ENCODE assay signal across 10 cellular contexts in the genomic region with DNA sequence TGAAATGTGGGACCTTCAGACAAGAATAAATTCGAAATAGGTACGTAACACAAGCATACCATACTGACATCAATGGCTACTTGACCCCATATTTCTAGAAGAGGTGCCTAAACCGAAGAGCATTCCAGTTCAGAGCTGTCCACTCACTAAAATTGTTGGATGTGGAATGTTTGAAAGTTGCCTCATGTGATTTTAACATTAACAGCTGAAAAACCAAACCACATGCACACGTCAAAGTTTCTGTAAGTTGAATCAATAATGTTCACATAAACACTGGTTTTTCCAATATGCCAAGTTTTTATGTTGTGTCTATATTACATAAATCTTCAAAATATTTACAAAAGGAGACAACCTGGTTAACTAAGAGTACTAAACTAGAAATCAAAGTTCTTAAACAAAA. TPM values are rescaled to one million over a fixed set of nuclear protein-coding genes. Genes with fewer than 3 reads are reported as not detected.
DNase-seq lines count a peak whose midpoint lies in the region; ATAC-seq, FAIRE-seq and TF ChIP-seq lines count a peak whose summit lies in the region.
"Had no signal": no experiment of that assay in that cellular context is flagged by ENCODE, and none has a peak within 500 bp of the region (broad histone marks: within the 10 kb centered on the region; RNA-seq: fewer than 3 reads in every experiment).

No MANE protein-coding gene starts in this region.

- peaks cover 4 to 10% of the 10 kb centered on the region in 2 donors for H3K36me3 ChIP-seq in kidney (ENCODE audit: control insufficient read depth in 1 of 2, insufficient read depth in 2 of 2, low read length in 2 of 2)
- H3K36me3 ChIP-seq in suprapubic skin, result no peaks in the 10 kb centered on the region

- peak overlapping the region in 1 of 2 donors; percentile 97 for H3K9ac ChIP-seq in kidney (ENCODE audit: low read length in 2 of 2)

- H3K9me3 Mint-ChIP-seq in activated T-cell treated with anti-CD3 and anti-CD28 coated beads, Interleukin-2, amount 50 U/mL, for 72 hours, result no peaks in the 10 kb centered on the region
- no peaks in the 10 kb centered on the region for H3K9me3 Mint-ChIP-seq in activated naive CD8-positive, alpha-beta T cell treated with anti-CD3 and anti-CD28 coated beads for 36 hours

- no peaks in the 10 kb centered on the region for H3K9me3 ChIP-seq in kidney (ENCODE audit: control insufficient read depth in 1 of 2, low read length in 2 of 2)
- no peaks in the 10 kb centered on the region for H3K9me3 ChIP-seq in suprapubic skin

- no peak for TF ChIP-seq EP300 in suprapubic skin (IDR thresholded peaks at IDR 0.05)

- peaks cover 51% of the 10 kb centered on the region for H3K4me1 Mint-ChIP-seq in activated T-cell treated with anti-CD3 and anti-CD28 coated beads, Interleukin-2, amount 50 U/mL, for 72 hours (ENCODE audit: low read depth)
- peaks cover 47% of the 10 kb centered on the region for H3K4me1 Mint-ChIP-seq in activated naive CD8-positive, alpha-beta T cell treated with anti-CD3 and anti-CD28 coated beads for 36 hours

- WGBS in suprapubic skin, result 38% methylated on average over 4 of the region's 4 CpGs

- no peaks in the 10 kb centered on the region for H3K27me3 Mint-ChIP-seq in activated T-cell treated with anti-CD3 and anti-CD28 coated beads, Interleukin-2, amount 50 U/mL, for 72 hours (ENCODE audit: low read depth)
- no peaks in the 10 kb centered on the region for H3K27me3 Mint-ChIP-seq in activated naive CD8-positive, alpha-beta T cell treated with anti-CD3 and anti-CD28 coated beads for 36 hours

- peaks cover 11 to 32% of the 10 kb centered on the region in 2 donors for H3K36me3 Mint-ChIP-seq in activated T-cell treated with anti-CD3 and anti-CD28 coated beads, Interleukin-2, amount 50 U/mL, for 72 hours (ENCODE audit: insufficient read depth in 2 of 2)
- H3K36me3 Mint-ChIP-seq in activated naive CD8-positive, alpha-beta T cell treated with anti-CD3 and anti-CD28 coated beads for 36 hours, result peaks cover 46% of the 10 kb centered on the region

- intact Hi-C loops in kidney (cut with DNase I), result no loop called here

- DNase-seq in activated T-cell treated with anti-CD3 and anti-CD28 coated beads, Interleukin-2, amount 50 U/mL, for 72 hours, result no peak
- DNase-seq in activated T-cell treated with anti-CD3 and anti-CD28 coated beads, Interleukin-2, amount 50 U/mL, for 48 hours, result no peak
- DNase-seq in activated naive CD8-positive, alpha-beta T cell treated with anti-CD3 and anti-CD28 coated beads for 36 hours, result no peak
- DNase-seq in kidney (no peak), suprapubic skin (ENCODE audit: low spot score in 2 of 2) (no peak), dermis blood vessel endothelial cell (no peak)
- no peak for DNase-seq in stimulated activated CD4-positive, alpha-beta T cell treated with anti-CD3 and anti-CD28 coated beads, Interleukin-1b, Interleukin-23, amount 100 ng/mL, for 48 hours
- no peak for DNase-seq in stimulated activated CD4-positive, alpha-beta T cell treated with anti-CD3 and anti-CD28 coated beads, Interleukin-4, amount 100 ng/mL, for 1 hour
- DNase-seq: foreskin keratinocyte; stimulated activated CD4-positive, alpha-beta T cell treated with anti-CD3 and anti-CD28 coated beads, Interleukin-4, amount 100 ng/mL, for 4 hours had no signal

- no peak for TF ChIP-seq CTCF in kidney (IDR thresholded peaks at IDR 0.05; ENCODE audit: borderline replicate concordance, extremely low read depth, insufficient read depth)
- no peak for TF ChIP-seq CTCF in suprapubic skin (IDR thresholded peaks at IDR 0.05)

- H3K4me1 ChIP-seq in kidney (ENCODE audit: control insufficient read depth in 1 of 2, insufficient read depth in 1 of 2, low read depth in 1 of 2, low read length in 2 of 2), result peaks cover 11 to 53% of the 10 kb centered on the region in 2 donors
- H3K4me1 ChIP-seq in suprapubic skin, result peaks cover 60% of the 10 kb centered on the region

- FAIRE-seq in kidney (lab: Jason Lieb, UNC), result no peak

- no peaks in the 10 kb centered on the region for H3K27me3 ChIP-seq in suprapubic skin
- H3K27me3 ChIP-seq: foreskin keratinocyte had no signal

- no peak for ATAC-seq in activated T-cell treated with anti-CD3 and anti-CD28 coated beads, Interleukin-2, amount 50 U/mL, for 72 hours (replicated peaks in 1 of 2)
- ATAC-seq: foreskin keratinocyte had no signal

- H3K27ac Mint-ChIP-seq in activated T-cell treated with anti-CD3 and anti-CD28 coated beads, Interleukin-2, amount 50 U/mL, for 72 hours, result peak overlapping the region; percentile 96
- H3K27ac Mint-ChIP-seq in activated naive CD8-positive, alpha-beta T cell treated with anti-CD3 and anti-CD28 coated beads for 36 hours, result peak overlapping the region; percentile 84

- H3K4me3 ChIP-seq in kidney (ENCODE audit: low read length in 2 of 2) (peak overlapping the region; percentile 82 to 99), suprapubic skin (peak overlapping the region; percentile 68)

- no peak for TF ChIP-seq POLR2A in suprapubic skin (IDR thresholded peaks at IDR 0.05)

- H3K27ac ChIP-seq in kidney (ENCODE audit: low read depth in 2 of 2, low read length in 2 of 2) (peak overlapping the region in 1 of 2 donors; percentile 59), suprapubic skin (no peak overlapping the region)

- no peak overlapping the region for H3K4me3 Mint-ChIP-seq in activated T-cell treated with anti-CD3 and anti-CD28 coated beads, Interleukin-2, amount 50 U/mL, for 72 hours
- no peak overlapping the region for H3K4me3 Mint-ChIP-seq in activated naive CD8-positive, alpha-beta T cell treated with anti-CD3 and anti-CD28 coated beads for 36 hours

RNA-seq across cellular contexts. Expression of a gene that starts 3.5 kb away (rescaled TPM):
- 100 to 1,000 TPM; 460 to 481 TPM for total RNA-seq in activated T-cell treated with anti-CD3 and anti-CD28 coated beads, Interleukin-2, amount 50 U/mL, for 72 hours
- total RNA-seq in activated naive CD8-positive, alpha-beta T cell treated with anti-CD3 and anti-CD28 coated beads for 36 hours, result 100 to 1,000 TPM; 477 to 516 TPM
- total RNA-seq in kidney (262 TPM), suprapubic skin (100 to 1,000 TPM; 436 to 523 (median 488) TPM), dermis blood vessel endothelial cell (313 and 433 TPM in 2 replicates)
- 173 TPM for polyA plus RNA-seq in kidney (ENCODE audit: insufficient read depth, low read depth, low replicate concordance)

RNA-seq across cellular contexts. Expression of a gene that starts 44.9 kb away (rescaled TPM):
- 10 to 100 TPM; 36.3 to 38.4 TPM for total RNA-seq in activated T-cell treated with anti-CD3 and anti-CD28 coated beads, Interleukin-2, amount 50 U/mL, for 72 hours
- total RNA-seq in activated naive CD8-positive, alpha-beta T cell treated with anti-CD3 and anti-CD28 coated beads for 36 hours, result 10 to 100 TPM; 41.5 to 41.8 TPM
- total RNA-seq in kidney, result 25.6 TPM
- 46.3 TPM for polyA plus RNA-seq in kidney (ENCODE audit: insufficient read depth, low read depth, low replicate concordance)
- total RNA-seq in suprapubic skin, result 10 to 100 TPM in 3 of 4 donors, 1 to 10 TPM in 1; 9.9 to 11.1 (median 10.4) TPM
- total RNA-seq in dermis blood vessel endothelial cell, result 22.2 and 23.0 TPM in 2 replicates
